Comparison of ENCODE assay signal across 8 cellular contexts in genomic region chr7:157690833-157691382, GRCh38.
DNase-seq lines count a peak whose midpoint lies in the region; ATAC-seq, FAIRE-seq and TF ChIP-seq lines count a peak whose summit lies in the region.

No MANE protein-coding gene starts in this region.

- H3K36me3 Mint-ChIP-seq in T-helper 17 cell (ENCODE audit: low read depth) (no peaks in the 10 kb centered on the region), glutamatergic neuron (ENCODE audit: unreplicated experiment) (no peaks in the 10 kb centered on the region)

- H3K9me3 Mint-ChIP-seq in glutamatergic neuron (ENCODE audit: unreplicated experiment), result peaks cover 13% of the 10 kb centered on the region

- DNase-seq in H54 (ENCODE audit: insufficient read length, low spot score) (peak; percentile 98), T-helper 17 cell (no peak), glutamatergic neuron (no peak), pons (ENCODE audit: low spot score) (peak; percentile 85)

- peak overlapping the region; percentile 77 for H3K4me3 Mint-ChIP-seq in T-helper 17 cell
- H3K4me3 Mint-ChIP-seq in glutamatergic neuron (ENCODE audit: unreplicated experiment), result peak overlapping the region; percentile 49

- H3K9me3 ChIP-seq in T-helper 17 cell (ENCODE audit: control insufficient read depth, low read length, poor library complexity, severe bottlenecking), result no peaks in the 10 kb centered on the region

- ATAC-seq in T-helper 17 cell, result peak; percentile 33
- ATAC-seq in GM21825 (IDR thresholded peaks at IDR 0.05; ENCODE audit: unreplicated experiment), result no peak
- ATAC-seq in HG03521 (IDR thresholded peaks at IDR 0.05; ENCODE audit: unreplicated experiment), result no peak
- no peak for ATAC-seq in GM18909 (IDR thresholded peaks at IDR 0.05; ENCODE audit: poor library complexity, unreplicated experiment)

- peak overlapping the region; percentile 52 for H3K27ac ChIP-seq in 22Rv1

- FAIRE-seq in H54 (lab: Jason Lieb, UNC), result no peak

- no peak overlapping the region for H3K27ac Mint-ChIP-seq in T-helper 17 cell
- no peak overlapping the region for H3K27ac Mint-ChIP-seq in glutamatergic neuron (ENCODE audit: unreplicated experiment)

- H3K27me3 Mint-ChIP-seq in T-helper 17 cell (peaks cover 35% of the 10 kb centered on the region), glutamatergic neuron (ENCODE audit: unreplicated experiment) (peaks cover 12% of the 10 kb centered on the region)

- H3K4me1 Mint-ChIP-seq in T-helper 17 cell, result peaks cover 14% of the 10 kb centered on the region
- no peaks in the 10 kb centered on the region for H3K4me1 Mint-ChIP-seq in glutamatergic neuron (ENCODE audit: low read depth, unreplicated experiment)

- TF ChIP-seq CTCF in 22Rv1 (IDR thresholded peaks at IDR 0.05), result no peak
- no peak for TF ChIP-seq CTCF in glutamatergic neuron (IDR thresholded peaks at IDR 0.05; ENCODE audit: partially characterized antibody, unreplicated experiment)

- TF ChIP-seq POLR2A in H54 (IDR thresholded peaks at IDR 0.05; ENCODE audit: low read depth, low read length), result no peak

Comparison
In these comparisons a context has a peak if more than half of its experiments do, and no peak if none do; other contexts are left out.
1. DNase-seq: peak in H54 (single experiment) and pons (single experiment); none in T-helper 17 cell (0 of 3) and glutamatergic neuron (single experiment).